1 cellular context compared by ENCODE assay signal in genomic region chr4:87044511-87045369, GRCh38.
TF ChIP-seq lines count a peak whose summit lies in the region.

No MANE protein-coding gene starts in this region.

TF ChIP-seq in K562, 482 proteins besides CTCF, POLR2A, EP300 and RAD21 (continued from another document):
- TF ChIP-seq MBD1 (CRISPR knock-in tag; IDR thresholded peaks at IDR 0.05): no peak
- TF ChIP-seq NRF1 (conservative IDR thresholded peaks at IDR 0.05 in 1 of 2, IDR thresholded peaks at IDR 0.05 in 1 of 2): peak; percentile 23 to 36; a peak in 2 of 4 replicates
- TF ChIP-seq SMAD3 (CRISPR knock-in tag; conservative IDR thresholded peaks at IDR 0.05): no peak
- TF ChIP-seq BHLHE40 (IDR thresholded peaks at IDR 0.05; ENCODE audit: low read length): peak; percentile 49; the same call in 1 of the 2 replicates
- TF ChIP-seq CBFA2T3 (IDR thresholded peaks at IDR 0.05): peak; percentile 32; the same call in 1 of the 2 replicates
- TF ChIP-seq ZNF184 (CRISPR knock-in tag; IDR thresholded peaks at IDR 0.05): no peak
- peak in 1 of 2 experiments; percentile 65; a peak in 2 of 4 replicates for TF ChIP-seq MNT (conservative IDR thresholded peaks at IDR 0.05)
- TF ChIP-seq ZBTB34 (CRISPR knock-in tag; IDR thresholded peaks at IDR 0.05): no peak
- peak; percentile 49; the same call in 1 of the 2 replicates for TF ChIP-seq LEF1 (IDR thresholded peaks at IDR 0.05)
- no peak for TF ChIP-seq PYGO2 (tag; IDR thresholded peaks at IDR 0.05)
- TF ChIP-seq CHAMP1 (IDR thresholded peaks at IDR 0.05): peak; percentile 35; the same call in 1 of the 2 replicates
- TF ChIP-seq SOX6 (IDR thresholded peaks at IDR 0.05): 0 out of 2 replicates have a peak, but pooled peaks have one; percentile 33
- TF ChIP-seq PKNOX1 (IDR thresholded peaks at IDR 0.05): peak; percentile 84
- TF ChIP-seq CBFB (CRISPR knock-in tag; IDR thresholded peaks at IDR 0.05): no peak
- peak; percentile 65 for TF ChIP-seq SMARCA4 (IDR thresholded peaks at IDR 0.05)
- no peak for TF ChIP-seq YY1 (IDR thresholded peaks at IDR 0.05; ENCODE audit: borderline replicate concordance in 1 of 3, control insufficient read depth in 1 of 3, extremely low read depth in 1 of 3, insufficient read depth in 3 of 3, insufficient read length in 1 of 3, insufficient replicate concordance in 2 of 3, low read depth in 1 of 3, low read length in 2 of 3)
- TF ChIP-seq ARNT (IDR thresholded peaks at IDR 0.05): 0 out of 4 replicates have a peak, but pooled peaks have one; percentile 24 to 47
- peak; percentile 69 for TF ChIP-seq MEIS2 (IDR thresholded peaks at IDR 0.05; ENCODE audit: partially characterized antibody)
- 0 out of 2 replicates have a peak, but pooled peaks have one; percentile 6 for TF ChIP-seq ARID3A (IDR thresholded peaks at IDR 0.05; ENCODE audit: borderline replicate concordance, low read depth, low read length)
- TF ChIP-seq VEZF1 (CRISPR knock-in tag; IDR thresholded peaks at IDR 0.05): peak; percentile 31; the same call in 1 of the 2 replicates
- TF ChIP-seq SMARCC2 (IDR thresholded peaks at IDR 0.05; ENCODE audit: low read depth): 0 out of 2 replicates have a peak, but pooled peaks have one; percentile 22
- TF ChIP-seq DPF2 (IDR thresholded peaks at IDR 0.05): peak; percentile 65
- peak; percentile 32; the same call in 1 of the 2 replicates for TF ChIP-seq CXXC5 (CRISPR knock-in tag; IDR thresholded peaks at IDR 0.05)
- TF ChIP-seq MXD1 (CRISPR knock-in tag; IDR thresholded peaks at IDR 0.05; ENCODE audit: borderline replicate concordance, poor library complexity, severe bottlenecking): no peak
- TF ChIP-seq TOE1 (IDR thresholded peaks at IDR 0.05; ENCODE audit: borderline replicate concordance): 0 out of 2 replicates have a peak, but pooled peaks have one; percentile 45
- no peak for TF ChIP-seq TOE1 (CRISPR knock-in tag; IDR thresholded peaks at IDR 0.05; ENCODE audit: borderline replicate concordance, low read depth)
- TF ChIP-seq BCOR (IDR thresholded peaks at IDR 0.05): 0 out of 2 replicates have a peak, but pooled peaks have one; percentile 30
- TF ChIP-seq EGR1 (conservative IDR thresholded peaks at IDR 0.05): 0 out of 2 replicates have a peak, but pooled peaks have one; percentile 5
- no peak for TF ChIP-seq MYNN (IDR thresholded peaks at IDR 0.05)
- no peak for TF ChIP-seq MYNN (CRISPR knock-in tag; IDR thresholded peaks at IDR 0.05)
- TF ChIP-seq L3MBTL2 (IDR thresholded peaks at IDR 0.05): 0 out of 2 replicates have a peak, but pooled peaks have one; percentile 45
- peak; percentile 38; the same call in 1 of the 2 replicates for TF ChIP-seq GATA2 (CRISPR knock-in tag; IDR thresholded peaks at IDR 0.05)
- TF ChIP-seq PBX2 (CRISPR knock-in tag; IDR thresholded peaks at IDR 0.05; ENCODE audit: low read depth): no peak
- TF ChIP-seq PBX2 (tag; conservative IDR thresholded peaks at IDR 0.05; ENCODE audit: low read depth): peak; percentile 39
- TF ChIP-seq NCOA1 (IDR thresholded peaks at IDR 0.05; ENCODE audit: low read depth): peak; percentile 21; the same call in 1 of the 2 replicates
- TF ChIP-seq ARID1B (IDR thresholded peaks at IDR 0.05): peak; percentile 70; the same call in 1 of the 2 replicates
- no peak for TF ChIP-seq DEAF1 (CRISPR knock-in tag; IDR thresholded peaks at IDR 0.05)
- TF ChIP-seq GABPB2 (CRISPR knock-in tag; conservative IDR thresholded peaks at IDR 0.05): no peak
